In genomic region chr5:134935711-134936602, GRCh38 we compare ENCODE assay signal across 20 cellular contexts. TPM values are rescaled to one million over a fixed set of nuclear protein-coding genes. Genes with fewer than 3 reads are reported as not detected.
"Had no signal": no experiment of that assay in that cellular context is flagged by ENCODE, and none has a peak within 500 bp of the region (broad histone marks: within the 10 kb centered on the region; RNA-seq: fewer than 3 reads in every experiment).

No MANE protein-coding gene starts in this region.

- H3K36me3 ChIP-seq: neural progenitor cell had no signal

- H3K27me3 Mint-ChIP-seq: activated naive CD4-positive, alpha-beta T cell treated with anti-CD3 and anti-CD28 coated beads, Interleukin-2, amount 10 ng/mL, durations not matched to agents 7 days and 5 days; activated naive CD8-positive, alpha-beta T cell treated with anti-CD3 and anti-CD28 coated beads, Interleukin-2, amount 50 U/mL, for 24 hours; brain; progenitor cell of endocrine pancreas; stimulated activated naive CD8-positive, alpha-beta T cell treated with anti-CD3 and anti-CD28 coated beads, Interleukin-15, amount 100 ng/mL, for 72 hours had no signal

- H3K9me3 Mint-ChIP-seq: activated naive CD4-positive, alpha-beta T cell treated with anti-CD3 and anti-CD28 coated beads, Interleukin-2, amount 10 ng/mL, durations not matched to agents 7 days and 5 days; activated naive CD8-positive, alpha-beta T cell treated with anti-CD3 and anti-CD28 coated beads, Interleukin-2, amount 50 U/mL, for 24 hours; activated T-cell treated with anti-CD3 and anti-CD28 coated beads, Interleukin-2, amount 50 U/mL, for 4 hours; neural progenitor cell; stimulated activated naive CD8-positive, alpha-beta T cell treated with anti-CD3 and anti-CD28 coated beads, Interleukin-15, amount 100 ng/mL, for 72 hours had no signal

- H3K27ac ChIP-seq: left ventricle myocardium inferior, neural progenitor cell, skin epidermis, upper lobe of right lung had no signal

- H3K36me3 Mint-ChIP-seq: brain had no signal

- H3K4me1 ChIP-seq: left ventricle myocardium inferior, upper lobe of right lung had no signal

- H3K27me3 ChIP-seq: neural progenitor cell, upper lobe of right lung had no signal

- H3K4me3 Mint-ChIP-seq: activated naive CD4-positive, alpha-beta T cell treated with anti-CD3 and anti-CD28 coated beads, Interleukin-2, amount 10 ng/mL, durations not matched to agents 7 days and 5 days; activated naive CD8-positive, alpha-beta T cell treated with anti-CD3 and anti-CD28 coated beads, Interleukin-2, amount 50 U/mL, for 24 hours; activated T-cell treated with anti-CD3 and anti-CD28 coated beads, Interleukin-2, amount 50 U/mL, for 4 hours; brain; neural progenitor cell; stimulated activated naive CD8-positive, alpha-beta T cell treated with anti-CD3 and anti-CD28 coated beads, Interleukin-15, amount 100 ng/mL, for 72 hours had no signal

- DNase-seq: activated CD4-positive, alpha-beta T cell treated with anti-CD3 and anti-CD28 coated beads, Interleukin-2, amount 50 U/mL, for 1 hour; activated CD4-positive, CD25-positive, alpha-beta regulatory T cell treated with anti-CD3 and anti-CD28 coated beads, Interleukin-2, amount 50 U/mL, for 72 hours; activated CD8-positive, alpha-beta memory T cell treated with anti-CD3 and anti-CD28 coated beads, Interleukin-2, amount 50 U/mL, for 4 hours; activated naive CD4-positive, alpha-beta T cell treated with anti-CD3 and anti-CD28 coated beads, Interleukin-2, amount 10 ng/mL, durations not matched to agents 7 days and 5 days; activated naive CD8-positive, alpha-beta T cell treated with anti-CD3 and anti-CD28 coated beads, Interleukin-2, amount 50 U/mL, for 24 hours; activated T-cell treated with anti-CD3 and anti-CD28 coated beads, Interleukin-2, amount 50 U/mL, for 4 hours; anterior cingulate cortex; caudate nucleus; hypothalamus; left ventricle myocardium inferior; mammary epithelial cell; right cardiac atrium; stimulated activated naive CD8-positive, alpha-beta T cell treated with anti-CD3 and anti-CD28 coated beads, Interleukin-15, amount 100 ng/mL, for 72 hours; T1000; upper lobe of right lung had no signal

- H3K9ac ChIP-seq: neural progenitor cell had no signal

- H3K9me3 ChIP-seq: left ventricle myocardium inferior, upper lobe of right lung had no signal

- H3K4me3 ChIP-seq: left ventricle myocardium inferior, neural progenitor cell, skin epidermis, upper lobe of right lung had no signal

- ATAC-seq: activated naive CD8-positive, alpha-beta T cell treated with anti-CD3 and anti-CD28 coated beads, Interleukin-2, amount 50 U/mL, for 24 hours; activated T-cell treated with anti-CD3 and anti-CD28 coated beads, Interleukin-2, amount 50 U/mL, for 4 hours; right cardiac atrium; stimulated activated naive CD8-positive, alpha-beta T cell treated with anti-CD3 and anti-CD28 coated beads, Interleukin-15, amount 100 ng/mL, for 72 hours; upper lobe of right lung had no signal

- H3K4me1 Mint-ChIP-seq: activated naive CD4-positive, alpha-beta T cell treated with anti-CD3 and anti-CD28 coated beads, Interleukin-2, amount 10 ng/mL, durations not matched to agents 7 days and 5 days; activated naive CD8-positive, alpha-beta T cell treated with anti-CD3 and anti-CD28 coated beads, Interleukin-2, amount 50 U/mL, for 24 hours; stimulated activated naive CD8-positive, alpha-beta T cell treated with anti-CD3 and anti-CD28 coated beads, Interleukin-15, amount 100 ng/mL, for 72 hours had no signal

- H3K27ac Mint-ChIP-seq: activated naive CD4-positive, alpha-beta T cell treated with anti-CD3 and anti-CD28 coated beads, Interleukin-2, amount 10 ng/mL, durations not matched to agents 7 days and 5 days; activated naive CD8-positive, alpha-beta T cell treated with anti-CD3 and anti-CD28 coated beads, Interleukin-2, amount 50 U/mL, for 24 hours; neural progenitor cell; progenitor cell of endocrine pancreas had no signal

RNA-seq across cellular contexts. Expression of gene CATSPER3, which starts 31.8 kb away (rescaled TPM):
- total RNA-seq: mammary epithelial cell, temporal lobe had no signal
